Comparison of ENCODE assay signal across 27 cellular contexts in genomic region chr1:33740040-33740745, GRCh38.
"Had no signal": no experiment of that assay in that cellular context is flagged by ENCODE, and none has a peak within 500 bp of the region (broad histone marks: within the 10 kb centered on the region; RNA-seq: fewer than 3 reads in every experiment).

No MANE protein-coding gene starts in this region.

- FAIRE-seq: frontal cortex, islet of Langerhans had no signal

- H3K4me1 ChIP-seq: adrenal gland, left ventricle myocardium inferior, testis, uterus had no signal

- H3K4me1 Mint-ChIP-seq: activated naive CD8-positive, alpha-beta T cell treated with anti-CD3 and anti-CD28 coated beads for 36 hours; T-cell had no signal

- H3K36me3 ChIP-seq: adrenal gland, left ventricle myocardium inferior, uterus had no signal

- H3K27ac ChIP-seq: adrenal gland, left ventricle myocardium inferior, testis, uterus had no signal

- DNase-seq: activated CD4-positive, alpha-beta T cell treated with anti-CD3 and anti-CD28 coated beads for 4 hours; activated CD4-positive, alpha-beta T cell treated with anti-CD3 and anti-CD28 coated beads, Interleukin-2, amount 50 U/mL, for 4 hours; activated CD4-positive, CD25-positive, alpha-beta regulatory T cell; activated CD8-positive, alpha-beta memory T cell treated with anti-CD3 and anti-CD28 coated beads, Interleukin-2, amount 50 U/mL, for 4 hours; activated effector memory CD4-positive, alpha-beta T cell treated with anti-CD3 and anti-CD28 coated beads, Interleukin-2, amount 50 U/mL, for 16 hours; activated naive CD4-positive, alpha-beta T cell treated with anti-CD3 and anti-CD28 coated beads for 36 hours; activated naive CD8-positive, alpha-beta T cell treated with anti-CD3 and anti-CD28 coated beads for 36 hours; activated T-cell treated with anti-CD3 and anti-CD28 coated beads, Interleukin-2, amount 50 U/mL, for 1 hour; adrenal gland; aorta; cortex of kidney; left ventricle myocardium inferior; mucosa of descending colon; posterior cingulate gyrus; right cardiac atrium; stimulated activated CD4-positive, alpha-beta T cell treated with anti-CD3 and anti-CD28 coated beads, Interleukin-2, amount 100 ng/mL, for 48 hours; stimulated activated naive CD8-positive, alpha-beta T cell treated with anti-CD3 and anti-CD28 coated beads, Interleukin-15, Interleukin-2, amounts not matched to agents 100 U/mL and 50 U/mL, for 24 hours; T-cell; testis; trophoblast cell; uterus had no signal

- H3K9me3 Mint-ChIP-seq: activated naive CD4-positive, alpha-beta T cell treated with anti-CD3 and anti-CD28 coated beads for 36 hours; activated naive CD8-positive, alpha-beta T cell treated with anti-CD3 and anti-CD28 coated beads for 36 hours; activated T-helper 1 cell treated with anti-CD3 and anti-CD28 coated beads, Interleukin-12 subunit alpha, Interleukin-12 subunit beta, Interleukin-2, Interleukin-4 antibody, amounts not matched to agents 30 ng/mL and 10 ng/mL and 1 ng/mL, durations not matched to agents 14 hours and 24 hours and 36 hours; brain; natural killer cell treated with Interleukin-12 subunit alpha and Interleukin-12 subunit beta and Interleukin-15 and Interleukin-18, amount 100 ng/mL, for 72 hours; T-cell had no signal

- H3K27me3 Mint-ChIP-seq: brain had no signal

- H3K4me3 ChIP-seq: adrenal gland, left ventricle myocardium inferior, lung, mucosa of descending colon, testis, uterus had no signal

- H3K4me3 Mint-ChIP-seq: activated naive CD4-positive, alpha-beta T cell treated with anti-CD3 and anti-CD28 coated beads for 36 hours; activated naive CD8-positive, alpha-beta T cell treated with anti-CD3 and anti-CD28 coated beads for 36 hours; activated T-helper 1 cell treated with anti-CD3 and anti-CD28 coated beads, Interleukin-12 subunit alpha, Interleukin-12 subunit beta, Interleukin-2, Interleukin-4 antibody, amounts not matched to agents 30 ng/mL and 10 ng/mL and 1 ng/mL, durations not matched to agents 14 hours and 24 hours and 36 hours; brain; natural killer cell treated with Interleukin-12 subunit alpha and Interleukin-12 subunit beta and Interleukin-15 and Interleukin-18, amount 100 ng/mL, for 72 hours; T-cell had no signal

- ATAC-seq: mucosa of descending colon; natural killer cell treated with Interleukin-12 subunit alpha and Interleukin-12 subunit beta and Interleukin-15 and Interleukin-18, amount 100 ng/mL, for 72 hours; right cardiac atrium; stimulated activated naive CD8-positive, alpha-beta T cell treated with anti-CD3 and anti-CD28 coated beads, Interleukin-15, Interleukin-2, amounts not matched to agents 100 U/mL and 50 U/mL, for 24 hours; T-cell had no signal

- H3K36me3 Mint-ChIP-seq: activated naive CD8-positive, alpha-beta T cell treated with anti-CD3 and anti-CD28 coated beads for 36 hours; natural killer cell treated with Interleukin-12 subunit alpha and Interleukin-12 subunit beta and Interleukin-15 and Interleukin-18, amount 100 ng/mL, for 72 hours; T-cell had no signal

- H3K27ac Mint-ChIP-seq: activated naive CD4-positive, alpha-beta T cell treated with anti-CD3 and anti-CD28 coated beads for 36 hours; activated naive CD8-positive, alpha-beta T cell treated with anti-CD3 and anti-CD28 coated beads for 36 hours; activated T-helper 1 cell treated with anti-CD3 and anti-CD28 coated beads, Interleukin-12 subunit alpha, Interleukin-12 subunit beta, Interleukin-2, Interleukin-4 antibody, amounts not matched to agents 30 ng/mL and 10 ng/mL and 1 ng/mL, durations not matched to agents 14 hours and 24 hours and 36 hours; brain; natural killer cell treated with Interleukin-12 subunit alpha and Interleukin-12 subunit beta and Interleukin-15 and Interleukin-18, amount 100 ng/mL, for 72 hours; T-cell had no signal

- H3K27me3 ChIP-seq: adrenal gland, testis, uterus had no signal

- H3K9me3 ChIP-seq: adrenal gland, left ventricle myocardium inferior, mucosa of descending colon, testis, uterus had no signal
